In the genomic region with DNA sequence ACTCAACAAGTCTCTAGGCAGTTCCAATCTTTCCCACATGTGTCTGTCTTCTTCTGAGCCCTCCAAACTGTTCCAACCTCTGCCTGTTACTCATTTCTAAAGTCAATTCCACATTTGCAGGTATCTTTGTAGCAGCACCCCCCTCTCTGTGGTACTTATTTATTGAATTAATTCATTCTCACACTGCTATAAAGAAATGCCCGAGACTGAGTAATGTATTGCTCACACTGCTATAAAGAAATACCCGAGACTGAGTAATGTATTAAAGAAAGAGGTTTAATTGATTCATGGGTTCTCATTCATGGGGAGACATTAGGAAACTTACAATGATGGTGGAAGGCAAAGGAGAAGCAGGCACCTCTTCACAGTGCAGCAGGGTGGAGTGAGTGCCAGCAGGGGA, we compare ENCODE assay signal across 23 cellular contexts.
A peak's percentile ranks its signal among the peaks of the same experiment; 100 is the strongest.
DNase-seq lines count a peak whose midpoint lies in the region; ATAC-seq and TF ChIP-seq lines count a peak whose summit lies in the region.
"Had no signal": no experiment of that assay in that cellular context is flagged by ENCODE, and none has a peak within 500 bp of the region (broad histone marks: within the 10 kb centered on the region; RNA-seq: fewer than 3 reads in every experiment).

No MANE protein-coding gene starts in this region.

- BruUV-seq in PC-3 (replicated peaks; lab: Mats Ljungman, UMichigan): no TSS peak

- peaks cover 6% of the 10 kb centered on the region; the same call in 1 of the 2 replicates for H3K4me1 ChIP-seq in PC-3 (ENCODE audit: insufficient read depth, low read length)
- H3K4me1 ChIP-seq: BE2C, BLaER1 had no signal

- no peaks in the 10 kb centered on the region for H3F3A ChIP-seq in PC-3 (ENCODE audit: low read length, unreplicated experiment)
- H3F3A ChIP-seq in SU-DHL-6 (ENCODE audit: insufficient read depth): no peaks in the 10 kb centered on the region

- H3K4me3 ChIP-seq in PC-3 (ENCODE audit: low read length) (no peak overlapping the region), SU-DHL-6 (ENCODE audit: insufficient read depth, low read length, poor library complexity, severe bottlenecking) (no peak overlapping the region)
- H3K4me3 ChIP-seq: BLaER1 had no signal

- TF ChIP-seq CTCF in PC-3 (conservative IDR thresholded peaks at IDR 0.05; ENCODE audit: low read depth, low read length) (no peak), SU-DHL-6 (IDR thresholded peaks at IDR 0.05; ENCODE audit: insufficient read depth, low read length, poor library complexity, severe bottlenecking) (no peak)

- H3K9me3 Mint-ChIP-seq in activated CD4-positive, alpha-beta T cell treated with anti-CD3 and anti-CD28 coated beads for 36 hours (ENCODE audit: low read depth): peaks cover 13% of the 10 kb centered on the region

- H3K27me3 Mint-ChIP-seq in activated CD4-positive, alpha-beta T cell treated with anti-CD3 and anti-CD28 coated beads for 36 hours: no peaks in the 10 kb centered on the region
- H3K27me3 Mint-ChIP-seq: CD4-positive, alpha-beta memory T cell; CD4-positive, CD25-positive, alpha-beta regulatory T cell; CD8-positive, alpha-beta memory T cell had no signal

- POLR2A ChIA-PET in PC-3 (lab: Charles Lee; ENCODE audit: unreplicated experiment): no interaction called here
- POLR2A ChIA-PET in activated CD4-positive, alpha-beta T cell treated with anti-CD3 and anti-CD28 coated beads for 36 hours (lab: Charles Lee): no interaction called here

- H3K36me3 ChIP-seq in PC-3 (ENCODE audit: low read depth, low read length) (no peaks in the 10 kb centered on the region), SU-DHL-6 (ENCODE audit: low read length) (no peaks in the 10 kb centered on the region)
- H3K36me3 ChIP-seq: BE2C, BLaER1 had no signal

- no peak overlapping the region for H3K4me3 Mint-ChIP-seq in activated CD4-positive, alpha-beta T cell treated with anti-CD3 and anti-CD28 coated beads for 36 hours
- H3K4me3 Mint-ChIP-seq: CD14-positive monocyte; CD4-positive, alpha-beta memory T cell; CD8-positive, alpha-beta memory T cell had no signal

- H3K79me2 ChIP-seq in PC-3 (ENCODE audit: low read length) (no peaks in the 10 kb centered on the region), SU-DHL-6 (ENCODE audit: insufficient read depth, low read length) (no peaks in the 10 kb centered on the region)

- H3K9ac ChIP-seq in PC-3 (ENCODE audit: low read length) (no peak overlapping the region), SU-DHL-6 (ENCODE audit: low read length) (no peak overlapping the region)
- H3K9ac ChIP-seq: BLaER1 had no signal

- H3K9me3 ChIP-seq in PC-3 (ENCODE audit: low read length) (no peaks in the 10 kb centered on the region), SU-DHL-6 (ENCODE audit: insufficient read depth, low read length) (no peaks in the 10 kb centered on the region)
- H3K9me3 ChIP-seq: BE2C, BLaER1 had no signal

- intact Hi-C loops in PC-3 (cut with micrococcal nuclease): loop anchor here (2.0 kb wide), 1 partner anchor 14 kb away; no protein-coding TSS in a partner anchor
- intact Hi-C loops in activated CD4-positive, alpha-beta T cell treated with anti-CD3 and anti-CD28 coated beads for 36 hours (cut with DNase I, micrococcal nuclease): no loop called here

- H3K27ac ChIP-seq in PC-3 (ENCODE audit: low read length) (peak overlapping the region; percentile 66), SU-DHL-6 (ENCODE audit: low read depth, low read length) (no peak overlapping the region), caudate nucleus (ENCODE audit: low read depth, low read length) (no peak overlapping the region)
- H3K27ac ChIP-seq: 22Rv1, BLaER1 had no signal

- ATAC-seq in PC-3: peak; percentile 97
- ATAC-seq in activated CD4-positive, alpha-beta T cell treated with anti-CD3 and anti-CD28 coated beads for 36 hours: no peak

- CTCF ChIA-PET in PC-3 (lab: Charles Lee): no interaction called here
- CTCF ChIA-PET in activated CD4-positive, alpha-beta T cell treated with anti-CD3 and anti-CD28 coated beads for 36 hours (lab: Charles Lee): no interaction called here

- H2AFZ ChIP-seq in PC-3 (ENCODE audit: low read length): no peak overlapping the region
- H2AFZ ChIP-seq in SU-DHL-6 (ENCODE audit: low read depth, low read length, severe bottlenecking): peak overlapping the region; percentile 46

- no peaks in the 10 kb centered on the region for H3K36me3 Mint-ChIP-seq in activated CD4-positive, alpha-beta T cell treated with anti-CD3 and anti-CD28 coated beads for 36 hours (ENCODE audit: low read depth)
- H3K36me3 Mint-ChIP-seq: CD14-positive monocyte; CD4-positive, alpha-beta memory T cell; CD4-positive, CD25-positive, alpha-beta regulatory T cell; CD8-positive, alpha-beta memory T cell had no signal

- H3K9me2 ChIP-seq in PC-3 (replicated peaks; ENCODE audit: low read length) (no peaks in the 10 kb centered on the region), SU-DHL-6 (replicated peaks; ENCODE audit: insufficient read depth, low read length) (no peaks in the 10 kb centered on the region)

- H3K4me2 ChIP-seq in PC-3 (ENCODE audit: low read length) (no peak overlapping the region), SU-DHL-6 (ENCODE audit: low read depth, low read length, poor library complexity, severe bottlenecking) (no peak overlapping the region)
- H3K4me2 ChIP-seq: BLaER1 had no signal

- peak; percentile 2 for DNase-seq in A172 (ENCODE audit: low spot score)
- peak; percentile 74 for DNase-seq in PC-3
- no peak for DNase-seq in activated CD4-positive, alpha-beta T cell treated with anti-CD3 and anti-CD28 coated beads for 36 hours
- DNase-seq in GM19238 (ENCODE audit: insufficient read length, low spot score): no peak
- DNase-seq in caudate nucleus (lab: John Stamatoyannopoulos, UW): no peak
- DNase-seq: ACHN; BE2C; C1 segment of cervical spinal cord; CD4-positive, alpha-beta memory T cell; CD4-positive, CD25-positive, alpha-beta regulatory T cell; CD8-positive, alpha-beta memory T cell; COR-L47; DMS 273 treated with DMSO at 0.1 percent for 48 hours; DMS153; DMS53; DMS79; DND-41; EL; GF-D8 had no signal

- no peaks in the 10 kb centered on the region for H4K20me1 ChIP-seq in PC-3 (ENCODE audit: low read length)
- no peaks in the 10 kb centered on the region for H4K20me1 ChIP-seq in SU-DHL-6 (ENCODE audit: low read depth, low read length)
- H4K20me1 ChIP-seq: BLaER1 had no signal

- H3K4me1 Mint-ChIP-seq in activated CD4-positive, alpha-beta T cell treated with anti-CD3 and anti-CD28 coated beads for 36 hours: no peaks in the 10 kb centered on the region
- H3K4me1 Mint-ChIP-seq: CD14-positive monocyte; CD4-positive, alpha-beta memory T cell; CD4-positive, CD25-positive, alpha-beta regulatory T cell; CD8-positive, alpha-beta memory T cell had no signal

- H3K27ac Mint-ChIP-seq in activated CD4-positive, alpha-beta T cell treated with anti-CD3 and anti-CD28 coated beads for 36 hours: no peak overlapping the region
- H3K27ac Mint-ChIP-seq: CD14-positive monocyte; CD4-positive, alpha-beta memory T cell; CD4-positive, CD25-positive, alpha-beta regulatory T cell had no signal

- H3K27me3 ChIP-seq in PC-3 (ENCODE audit: low read length) (no peaks in the 10 kb centered on the region), SU-DHL-6 (ENCODE audit: low read length) (no peaks in the 10 kb centered on the region)
- H3K27me3 ChIP-seq: BE2C, BLaER1 had no signal

Comparison
In these comparisons a context has a peak if more than half of its experiments do, and no peak if none do; other contexts are left out.
1. DNase-seq: peak in A172 (single experiment) and PC-3 (single experiment); none in activated CD4-positive, alpha-beta T cell treated with anti-CD3 and anti-CD28 coated beads for 36 hours (single experiment), GM19238 (single experiment) and caudate nucleus (0 of 61).